ENCODE assay signal across 27 cellular contexts in genomic region chr3:69809076-69809835, GRCh38.
"Had no signal": no experiment of that assay in that cellular context is flagged by ENCODE, and none has a peak within 500 bp of the region (broad histone marks: within the 10 kb centered on the region; RNA-seq: fewer than 3 reads in every experiment).

No MANE protein-coding gene starts in this region.

- FAIRE-seq: urothelium cell line had no signal

- H3K27me3 Mint-ChIP-seq: dendritic cell treated with granulocyte-macrophage colony-stimulating factor and Interleukin-4, amounts not matched to agents 40 ng/mL and 50 ng/mL, for 4 days; stimulated activated memory B cell treated with anti-CD40 and anti-IgM and Interleukin-4, amounts not matched to agents 10 μg/mL and 1 μg/mL and 100 μg/mL, for 72 hours had no signal

- H3K36me3 ChIP-seq: colonic mucosa, heart right ventricle, lower lobe of right lung, ovary, sigmoid colon, spleen, thoracic aorta, tibial nerve, upper lobe of left lung had no signal

- H3K9me3 ChIP-seq: colonic mucosa, heart right ventricle, lower lobe of right lung, ovary, psoas muscle, sigmoid colon, spleen, thoracic aorta, tibial nerve, upper lobe of left lung had no signal

- H3K27ac ChIP-seq: colonic mucosa, heart right ventricle, lower lobe of right lung, ovary, psoas muscle, sigmoid colon, skin epidermis, spleen, thoracic aorta, tibial nerve, upper lobe of left lung had no signal

- H3K27ac Mint-ChIP-seq: natural killer cell; stimulated activated memory B cell treated with anti-CD40 and anti-IgM and Interleukin-4, amounts not matched to agents 10 μg/mL and 1 μg/mL and 100 μg/mL, for 72 hours had no signal

- DNase-seq: colonic mucosa; effector memory CD4-positive, alpha-beta T cell; foreskin melanocyte; glutamatergic neuron; heart right ventricle; hippocampal formation; islet precursor cell; kidney glomerular epithelial cell; left ventricle myocardium superior; lower lobe of right lung; natural killer cell; occipital lobe; ovary; posterior cingulate gyrus; psoas muscle; right cardiac atrium; sigmoid colon; spleen; stimulated activated CD4-positive, alpha-beta T cell treated with anti-CD3 and anti-CD28 coated beads, Interleukin-4, amount 100 ng/mL, for 4 hours; stimulated activated naive CD8-positive, alpha-beta T cell treated with anti-CD3 and anti-CD28 coated beads, Interleukin-15, Interleukin-2, amounts not matched to agents 100 U/mL and 50 U/mL, for 24 hours; upper lobe of left lung had no signal

- H3K36me3 Mint-ChIP-seq: natural killer cell; stimulated activated memory B cell treated with anti-CD40 and anti-IgM and Interleukin-4, amounts not matched to agents 10 μg/mL and 1 μg/mL and 100 μg/mL, for 72 hours had no signal

- ATAC-seq: heart right ventricle; left ventricle myocardium superior; lower lobe of right lung; natural killer cell; psoas muscle; right cardiac atrium; stimulated activated memory B cell treated with anti-CD40 and anti-IgM and Interleukin-4, amounts not matched to agents 10 μg/mL and 1 μg/mL and 100 μg/mL, for 72 hours; stimulated activated naive CD8-positive, alpha-beta T cell treated with anti-CD3 and anti-CD28 coated beads, Interleukin-15, Interleukin-2, amounts not matched to agents 100 U/mL and 50 U/mL, for 24 hours had no signal

- H3K4me1 ChIP-seq: colonic mucosa, spleen, upper lobe of left lung had no signal

- H3K4me3 ChIP-seq: colonic mucosa, heart right ventricle, lower lobe of right lung, ovary, psoas muscle, sigmoid colon, skin epidermis, spleen, thoracic aorta, tibial nerve, upper lobe of left lung had no signal

- H3K4me3 Mint-ChIP-seq: dendritic cell treated with granulocyte-macrophage colony-stimulating factor and Interleukin-4, amounts not matched to agents 40 ng/mL and 50 ng/mL, for 4 days; natural killer cell; stimulated activated memory B cell treated with anti-CD40 and anti-IgM and Interleukin-4, amounts not matched to agents 10 μg/mL and 1 μg/mL and 100 μg/mL, for 72 hours had no signal

- H3K27me3 ChIP-seq: colonic mucosa, heart right ventricle, ovary, sigmoid colon, spleen, tibial nerve, upper lobe of left lung had no signal

- H3K9me3 Mint-ChIP-seq: dendritic cell treated with granulocyte-macrophage colony-stimulating factor and Interleukin-4, amounts not matched to agents 40 ng/mL and 50 ng/mL, for 4 days had no signal

- H3K4me1 Mint-ChIP-seq: natural killer cell; stimulated activated memory B cell treated with anti-CD40 and anti-IgM and Interleukin-4, amounts not matched to agents 10 μg/mL and 1 μg/mL and 100 μg/mL, for 72 hours had no signal
